In the genomic region with DNA sequence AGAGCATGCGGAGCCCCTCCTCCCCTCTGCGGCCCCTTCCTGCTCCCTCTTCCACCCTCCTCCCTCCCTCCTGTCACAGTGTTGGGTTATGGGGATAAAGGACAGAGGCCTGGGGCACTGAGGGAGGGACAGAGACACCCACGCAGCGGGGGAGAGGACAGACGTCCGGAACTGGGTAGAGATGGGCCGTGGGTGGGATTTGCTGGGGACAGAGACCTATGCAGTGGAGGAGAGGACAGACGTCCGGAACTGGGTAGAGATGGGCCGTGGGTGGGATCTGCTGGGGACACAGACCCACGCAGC, we compare ENCODE assay signal across 15 cellular contexts. TPM values are rescaled to one million over a fixed set of nuclear protein-coding genes. Genes with fewer than 3 reads are reported as not detected.
"Had no signal": no experiment of that assay in that cellular context is flagged by ENCODE, and none has a peak within 500 bp of the region (broad histone marks: within the 10 kb centered on the region; RNA-seq: fewer than 3 reads in every experiment).

No MANE protein-coding gene starts in this region.

RNA-seq across cellular contexts. Expression of a gene that starts 5.9 kb away (rescaled TPM):
- total RNA-seq: naive thymus-derived CD4-positive, alpha-beta T cell; progenitor cell of endocrine pancreas; renal cortical epithelial cell; sigmoid colon; stomach; subcutaneous adipose tissue; thyroid gland; ureter; vagina had no signal
- polyA plus RNA-seq: naive thymus-derived CD4-positive, alpha-beta T cell; neural cell had no signal

RNA-seq across cellular contexts. Expression of a gene that starts 34.7 kb away (rescaled TPM):
- total RNA-seq: occipital lobe, osteoblast, psoas muscle, renal cortical epithelial cell, sigmoid colon, skeletal muscle tissue, subcutaneous adipose tissue, temporal lobe, vagina had no signal
- polyA plus RNA-seq: neural cell had no signal
